Comparison of ENCODE assay signal across 18 cellular contexts in genomic region chr9:93390953-93391515, GRCh38.
DNase-seq lines count a peak whose midpoint lies in the region; ATAC-seq lines count a peak whose summit lies in the region.
"Had no signal": no experiment of that assay in that cellular context is flagged by ENCODE, and none has a peak within 500 bp of the region (broad histone marks: within the 10 kb centered on the region; RNA-seq: fewer than 3 reads in every experiment).

No MANE protein-coding gene starts in this region.

- H2BK12ac ChIP-seq in neuronal stem cell (ENCODE audit: low read length) = no peak overlapping the region

- H2AK5ac ChIP-seq in neuronal stem cell (ENCODE audit: low read depth, low read length) = no peak overlapping the region

- H3K36me3 ChIP-seq in neuronal stem cell (replicated peaks in 1 of 2; ENCODE audit: control insufficient read depth in 2 of 2, insufficient read depth in 2 of 2, low read length in 2 of 2) (no peaks in the 10 kb centered on the region), SJCRH30 (no peaks in the 10 kb centered on the region)
- H3K36me3 ChIP-seq: BLaER1 had no signal

- no peaks in the 10 kb centered on the region for H3K9me3 ChIP-seq in neuronal stem cell (replicated peaks in 1 of 2; ENCODE audit: control insufficient read depth in 2 of 2, insufficient read depth in 1 of 2, low read depth in 1 of 2, low read length in 2 of 2)
- H3K9me3 ChIP-seq in SJCRH30 (replicated peaks) = no peaks in the 10 kb centered on the region
- H3K9me3 ChIP-seq: BLaER1 had no signal

- H3K4me1 ChIP-seq in neuronal stem cell (ENCODE audit: control insufficient read depth in 2 of 2, insufficient read depth in 1 of 2, low read depth in 1 of 2, low read length in 2 of 2) (no peaks in the 10 kb centered on the region), SJCRH30 (no peaks in the 10 kb centered on the region; the same call in 1 of the 2 replicates)

- no peak overlapping the region for H3K4ac ChIP-seq in neuronal stem cell (ENCODE audit: low read length)

- no peak overlapping the region for H3K23ac ChIP-seq in neuronal stem cell (ENCODE audit: low read depth, low read length, poor library complexity)

- H3K18ac ChIP-seq in neuronal stem cell (ENCODE audit: low read length) = no peak overlapping the region

- H3K27ac ChIP-seq in neuronal stem cell (replicated peaks; ENCODE audit: low read length) (no peak overlapping the region), SJCRH30 (no peak overlapping the region)
- H3K27ac ChIP-seq: BLaER1, PC-9 had no signal

- no peak overlapping the region for H4K8ac ChIP-seq in neuronal stem cell (ENCODE audit: low read depth, low read length)

- no peak overlapping the region for H2BK5ac ChIP-seq in neuronal stem cell (ENCODE audit: low read length)

- no peak overlapping the region for H2BK15ac ChIP-seq in neuronal stem cell (ENCODE audit: low read length)

- no peak overlapping the region for H4K91ac ChIP-seq in neuronal stem cell (ENCODE audit: low read depth, low read length, poor library complexity)

- no peaks in the 10 kb centered on the region for H3K27me3 ChIP-seq in neuronal stem cell (ENCODE audit: control insufficient read depth in 3 of 3, insufficient read depth in 3 of 3, low read depth in 1 of 3, low read length in 3 of 3)
- peaks cover 2% of the 10 kb centered on the region; the same call in 1 of the 2 replicates for H3K27me3 ChIP-seq in SJCRH30
- H3K27me3 ChIP-seq: BLaER1 had no signal

- H3K79me1 ChIP-seq in neuronal stem cell (ENCODE audit: low read depth, low read length) = no peaks in the 10 kb centered on the region

- no peak overlapping the region for H2AFZ ChIP-seq in neuronal stem cell (ENCODE audit: low read length)
- H2AFZ ChIP-seq: PC-9 had no signal

- no peak overlapping the region for H2BK120ac ChIP-seq in neuronal stem cell (ENCODE audit: low read depth, low read length)

- WGBS in neuronal stem cell (ENCODE audit: extremely low coverage in 2 of 2, insufficient read length in 2 of 2, insufficient replicate concordance in 1 of 2), 2 donors = no CpG with 5 or more reads among the region's 9 CpGs

- H3K4me2 ChIP-seq in neuronal stem cell (ENCODE audit: insufficient read depth, low read length, poor library complexity, severe bottlenecking) = no peak overlapping the region
- H3K4me2 ChIP-seq: BLaER1, PC-9 had no signal

- ATAC-seq in GM19467 (IDR thresholded peaks at IDR 0.05; ENCODE audit: unreplicated experiment) = no peak
- ATAC-seq: CD8-positive, alpha-beta T cell; GM12878 had no signal

- no peak overlapping the region for H3K4me3 ChIP-seq in neuronal stem cell (ENCODE audit: low read length in 2 of 2)
- no peak overlapping the region for H3K4me3 ChIP-seq in SJCRH30
- H3K4me3 ChIP-seq: BLaER1, GM12878, PC-9 had no signal

- peak; percentile 10 for DNase-seq in NCI-H2029 (lab: John Stamatoyannopoulos, UW)
- DNase-seq in NCI-H2029 treated with DMSO at 0.1 percent for 48 hours (lab: John Stamatoyannopoulos, UW) = no peak
- DNase-seq in NCI-H2171 (lab: John Stamatoyannopoulos, UW) = peak; percentile 3
- peak; percentile 9 for DNase-seq in dermis blood vessel endothelial cell
- no peak for DNase-seq in neuronal stem cell (ENCODE audit: low spot score)
- DNase-seq in NCI-H748 (lab: John Stamatoyannopoulos, UW; ENCODE audit: unreplicated experiment) = no peak
- no peak for DNase-seq in SJCRH30
- DNase-seq: CD8-positive, alpha-beta T cell; GDM1; HFFc6; IMR-90; Kasumi-1; NCI-H1930; NCI-H82; PC-9 had no signal

- H3K9ac ChIP-seq in neuronal stem cell (ENCODE audit: low read depth, low read length, poor library complexity) = peak overlapping the region; percentile 47
- H3K9ac ChIP-seq: BLaER1 had no signal

- H3K14ac ChIP-seq in neuronal stem cell (ENCODE audit: low read length) = no peak overlapping the region

Comparison
In these comparisons a context has a peak if more than half of its experiments do, and no peak if none do; other contexts are left out.
1. DNase-seq: peak in NCI-H2029 (single experiment), NCI-H2171 (single experiment) and dermis blood vessel endothelial cell (single experiment); none in NCI-H2029 treated with DMSO at 0.1 percent for 48 hours (single experiment), neuronal stem cell (single experiment), NCI-H748 (single experiment) and SJCRH30 (0 of 2).